ENCODE assay signal across 8 cellular contexts in genomic region chr6:4155848-4156466, GRCh38. TPM values are rescaled to one million over a fixed set of nuclear protein-coding genes. Genes with fewer than 3 reads are reported as not detected.
A peak's percentile ranks its signal among the peaks of the same experiment; 100 is the strongest.
DNase-seq lines count a peak whose midpoint lies in the region; ATAC-seq and TF ChIP-seq lines count a peak whose summit lies in the region.

No MANE protein-coding gene starts in this region.

- intact Hi-C loops in CD14-positive monocyte (cut with micrococcal nuclease) (loop anchor here (5.0 kb wide), 2 partner anchors 99 to 414 kb away; no protein-coding TSS in a partner anchor), natural killer cell (cut with micrococcal nuclease) (loop anchor here (1.0 to 2.0 kb wide), 2 partner anchors 101 to 414 kb away; no protein-coding TSS in a partner anchor)

- DNase-seq in CD14-positive monocyte (ENCODE audit: low spot score) (peak; percentile 62), KG1 (lab: John Stamatoyannopoulos, UW) (peak; percentile 60), OCI-M1 (lab: John Stamatoyannopoulos, UW) (peak; percentile 93), erythroblast (lab: John Stamatoyannopoulos, UW) (peak; percentile 83 to 93), natural killer cell (peak; percentile 59)
- peak; percentile 85 for DNase-seq in activated CD8-positive, alpha-beta memory T cell treated with anti-CD3 and anti-CD28 coated beads, Interleukin-2, amount 50 U/mL, for 48 hours
- DNase-seq in stimulated activated CD8-positive, alpha-beta memory T cell treated with anti-CD3 and anti-CD28 coated beads, Interleukin-7, amount 100 ng/mL, for 48 hours (ENCODE audit: extremely low read depth in 1 of 2, low read depth in 1 of 2): peak; percentile 40 to 64

- peak; percentile 89 for TF ChIP-seq CTCF in CD14-positive monocyte (IDR thresholded peaks at IDR 0.05)
- TF ChIP-seq CTCF in natural killer cell (IDR thresholded peaks at IDR 0.05): peak; percentile 83

- H3K27me3 Mint-ChIP-seq in CD14-positive monocyte (ENCODE audit: low read depth in 3 of 3) (peaks cover 0 to under 1% (median 0%) of the 10 kb centered on the region in 3 donors), natural killer cell (ENCODE audit: low read depth in 2 of 2) (peaks cover 10 to 20% of the 10 kb centered on the region in 2 donors)

- peak; percentile 84 for ATAC-seq in GM19467 (IDR thresholded peaks at IDR 0.05; ENCODE audit: unreplicated experiment)
- peak; percentile 87 to 99 (median 99) for ATAC-seq in natural killer cell

- peaks cover 6% of the 10 kb centered on the region for H3K4me1 Mint-ChIP-seq in CD14-positive monocyte
- peaks cover 0 to 5% of the 10 kb centered on the region in 2 donors for H3K4me1 Mint-ChIP-seq in natural killer cell

- H3K9me3 Mint-ChIP-seq in CD14-positive monocyte (no peaks in the 10 kb centered on the region), natural killer cell (no peaks in the 10 kb centered on the region)

- no peak for TF ChIP-seq POLR2A in erythroblast (IDR thresholded peaks at IDR 0.05; ENCODE audit: low read length)

- H3K36me3 Mint-ChIP-seq in CD14-positive monocyte (no peaks in the 10 kb centered on the region), natural killer cell (no peaks in the 10 kb centered on the region)

- no peak overlapping the region for H3K27ac Mint-ChIP-seq in CD14-positive monocyte
- H3K27ac Mint-ChIP-seq in natural killer cell: no peak overlapping the region

- H3K4me3 Mint-ChIP-seq in CD14-positive monocyte: no peak overlapping the region
- no peak overlapping the region for H3K4me3 Mint-ChIP-seq in natural killer cell

RNA-seq across cellular contexts. Expression of gene ECI2, which starts 20.6 kb away (rescaled TPM):
- 10 to 100 TPM; 44.5 to 45.9 TPM for polyA plus RNA-seq in CD14-positive monocyte
- 10 to 100 TPM; 17.2 to 21.6 (median 19.6) TPM for total RNA-seq in natural killer cell

Comparison
In these comparisons a context has a peak if more than half of its experiments do, and no peak if none do; other contexts are left out.
1. Peak in every context shown above with its lines: DNase-seq and ATAC-seq.